21 cellular contexts compared by ENCODE assay signal in genomic region chr2:240764605-240765004, GRCh38. TPM values are rescaled to one million over a fixed set of nuclear protein-coding genes. Genes with fewer than 3 reads are reported as not detected.
DNase-seq lines count a peak whose midpoint lies in the region; ATAC-seq, FAIRE-seq and TF ChIP-seq lines count a peak whose summit lies in the region.
"Had no signal": no experiment of that assay in that cellular context is flagged by ENCODE, and none has a peak within 500 bp of the region (broad histone marks: within the 10 kb centered on the region; RNA-seq: fewer than 3 reads in every experiment).

No MANE protein-coding gene starts in this region.

- no peak for TF ChIP-seq RAD21 in K562 (CRISPR knock-in tag; conservative IDR thresholded peaks at IDR 0.05 in 1 of 2, IDR thresholded peaks at IDR 0.05 in 1 of 2)

- intact Hi-C loops in K562 (cut with micrococcal nuclease) = no loop called here

- CTCF ChIA-PET in HEK293 (lab: Yijun Ruan, JAX) (no interaction called here), K562 (lab: Yijun Ruan, JAX; ENCODE audit: low intra/inter-chr PET ratio) (no interaction called here)

- no peak overlapping the region for H4K5ac ChIP-seq in mesendoderm (ENCODE audit: low read length)

- H3K4me2 ChIP-seq in K562 (ENCODE audit: insufficient read depth, low read length) (no peak overlapping the region), mesendoderm (ENCODE audit: low read length) (no peak overlapping the region)
- H3K4me2 ChIP-seq: BLaER1 had no signal

- H2BK120ac ChIP-seq in mesendoderm (ENCODE audit: low read depth, low read length) = no peak overlapping the region

- H3K4me3 ChIP-seq in HEK293 (ENCODE audit: low read depth, low read length) = no peak overlapping the region
- H3K4me3 ChIP-seq in K562 = no peak overlapping the region
- H3K4me3 ChIP-seq in mesendoderm (ENCODE audit: low read length) = no peak overlapping the region
- H3K4me3 ChIP-seq: BLaER1, GM23248 had no signal

- no peaks in the 10 kb centered on the region for H3K79me1 ChIP-seq in mesendoderm (ENCODE audit: low read length)

- no peak overlapping the region for H3K18ac ChIP-seq in mesendoderm (ENCODE audit: low read length)

- FAIRE-seq in K562 (lab: Jason Lieb, UNC) = no peak
- FAIRE-seq: GM12892, GM18507, HepG2 had no signal

- POLR2A ChIA-PET in HEK293 (lab: Yijun Ruan, JAX) (no interaction called here), K562 (lab: Yijun Ruan, JAX) (interaction anchor here (0.5 kb wide), 1 partner anchor 8 kb away, joined by 3 read pairs; no protein-coding TSS in a partner anchor)

- H3K9me1 ChIP-seq in K562 (ENCODE audit: control insufficient read depth, insufficient read depth, low read length) = no peaks in the 10 kb centered on the region

- ATAC-seq in K562 = no peak
- ATAC-seq: HepG2 had no signal

- H3K79me2 ChIP-seq in K562 (ENCODE audit: control insufficient read depth, insufficient read depth, low read length) (no peaks in the 10 kb centered on the region), mesendoderm (ENCODE audit: control insufficient read depth, insufficient read depth, low read length) (no peaks in the 10 kb centered on the region)

- peaks cover 0 to 52% of the 10 kb centered on the region in 2 experiments; a peak in 1 of 3 replicates for H3K36me3 ChIP-seq in HEK293 (ENCODE audit: control insufficient read depth in 2 of 2, insufficient read depth in 1 of 2, low read length in 2 of 2)
- H3K36me3 ChIP-seq in K562 (ENCODE audit: control insufficient read depth, insufficient read depth, low read length) = no peaks in the 10 kb centered on the region
- peaks cover 2% of the 10 kb centered on the region for H3K36me3 ChIP-seq in mesendoderm (ENCODE audit: control insufficient read depth, insufficient read depth, low read length)
- H3K36me3 ChIP-seq: BLaER1 had no signal

- H3K27ac ChIP-seq in HEK293 (ENCODE audit: extremely low read depth, low read depth, low read length) (no peak overlapping the region), K562 (ENCODE audit: extremely low read depth, low read depth, low read length) (no peak overlapping the region), mesendoderm (ENCODE audit: low read depth, low read length) (no peak overlapping the region)
- H3K27ac ChIP-seq: BLaER1, GM23248 had no signal

- H3K4me1 ChIP-seq in HEK293 (ENCODE audit: control insufficient read depth, insufficient read depth, low read length) (no peaks in the 10 kb centered on the region), K562 (replicated peaks in 1 of 2; ENCODE audit: control insufficient read depth in 2 of 2, insufficient read depth in 2 of 2, low read length in 2 of 2) (peaks cover 0 to 10% of the 10 kb centered on the region in 2 experiments; a peak in 2 of 5 replicates), mesendoderm (ENCODE audit: control insufficient read depth, low read depth, low read length) (no peaks in the 10 kb centered on the region)

- no peaks in the 10 kb centered on the region for H4K20me1 ChIP-seq in K562 (replicated peaks; ENCODE audit: control insufficient read depth, insufficient read depth, low read length)
- H4K20me1 ChIP-seq: BLaER1 had no signal

- H3K9ac ChIP-seq in K562 (ENCODE audit: insufficient read depth in 1 of 2, low read depth in 2 of 2, low read length in 2 of 2) (no peak overlapping the region), mesendoderm (ENCODE audit: low read length) (no peak overlapping the region)
- H3K9ac ChIP-seq: BLaER1, GM23248 had no signal

- DNase-seq in K562 (ENCODE audit: extremely low read depth in 1 of 4, low spot score in 3 of 4) (no peak), myocyte (ENCODE audit: low read depth) (peak; percentile 3), NCI-H82 (lab: John Stamatoyannopoulos, UW) (no peak), mesendoderm (no peak), RKO (ENCODE audit: low spot score) (no peak)
- DNase-seq in activated CD4-positive, alpha-beta T cell treated with anti-CD3 and anti-CD28 coated beads, Interleukin-2, amount 50 U/mL, for 48 hours = no peak
- DNase-seq: 8988T; CD4-positive, alpha-beta memory T cell; DMS153; DMS79; GDM1; HCEC 1CT; HFFc6 had no signal

- TF ChIP-seq EP300 in K562 (IDR thresholded peaks at IDR 0.05; ENCODE audit: low read length) = no peak

- no peak overlapping the region for H2BK15ac ChIP-seq in mesendoderm (replicated peaks; ENCODE audit: low read depth)

- H3K4ac ChIP-seq in mesendoderm (ENCODE audit: low read depth, low read length) = no peak overlapping the region

- no peak for TF ChIP-seq CTCF in HEK293 (tag by site-specific recombination; IDR thresholded peaks at IDR 0.05)
- TF ChIP-seq CTCF in K562 (IDR thresholded peaks at IDR 0.05 in 2 of 3, conservative IDR thresholded peaks at IDR 0.05 in 1 of 3; ENCODE audit: insufficient read depth in 2 of 3, low read depth in 1 of 3, low read length in 3 of 3) = no peak

- BruUV-seq in K562 (replicated peaks; lab: Mats Ljungman, UMichigan) = no TSS peak

- in situ Hi-C loops in K562 (cut with MboI) = no loop called here

- no peak overlapping the region for H4K8ac ChIP-seq in mesendoderm (ENCODE audit: low read depth, low read length)

- H3K27me3 ChIP-seq in K562 (ENCODE audit: control insufficient read depth in 2 of 2, insufficient read depth in 2 of 2, low read length in 2 of 2) (peaks cover 0 to 6% of the 10 kb centered on the region in 2 experiments; a peak in 1 of 5 replicates), mesendoderm (ENCODE audit: insufficient read depth, low read length, poor library complexity) (no peaks in the 10 kb centered on the region)
- H3K27me3 ChIP-seq: BLaER1 had no signal

- H3K56ac ChIP-seq in mesendoderm (ENCODE audit: low read length) = no peak overlapping the region

- no peak overlapping the region for H2AFZ ChIP-seq in K562 (ENCODE audit: low read depth, low read length)
- H2AFZ ChIP-seq: GM23248 had no signal

- no peak overlapping the region for H3K23ac ChIP-seq in mesendoderm (ENCODE audit: low read length)

- 17% methylated on average over 2 of the region's 5 CpGs for WGBS in K562 (ENCODE audit: insufficient coverage, low coverage, missing lambda C conversion rate)
- no CpG with 5 or more reads among the region's 5 CpGs for WGBS in mesendoderm (ENCODE audit: extremely low coverage, insufficient coverage, low lambda C conversion rate)

- no peak overlapping the region for H2AK5ac ChIP-seq in mesendoderm (ENCODE audit: low read length)

- TF ChIP-seq POLR2A in K562 (conservative IDR thresholded peaks at IDR 0.05) = no peak

- no peaks in the 10 kb centered on the region for H3K9me3 ChIP-seq in HEK293 (ENCODE audit: control insufficient read depth, insufficient read depth, low read depth, low read length)
- no peaks in the 10 kb centered on the region for H3K9me3 ChIP-seq in K562 (replicated peaks; ENCODE audit: control insufficient read depth, insufficient read depth, low read depth, low read length)
- H3K9me3 ChIP-seq: BLaER1 had no signal

- no peak overlapping the region for H2BK5ac ChIP-seq in mesendoderm (ENCODE audit: low read length)

TF ChIP-seq in HEK293, 187 proteins besides CTCF, POLR2A, EP300 and RAD21:
- TF ChIP-seq ZNF10 (tag by site-specific recombination; IDR thresholded peaks at IDR 0.05) (peak; percentile 96), ZNF23 (tag by site-specific recombination; IDR thresholded peaks at IDR 0.05; ENCODE audit: borderline replicate concordance) (no peak)

TF ChIP-seq in K562, 482 proteins besides CTCF, POLR2A, EP300 and RAD21:
- TF ChIP-seq YY1 (IDR thresholded peaks at IDR 0.05; ENCODE audit: borderline replicate concordance in 1 of 3, control insufficient read depth in 1 of 3, extremely low read depth in 1 of 3, insufficient read depth in 3 of 3, insufficient read length in 1 of 3, insufficient replicate concordance in 2 of 3, low read depth in 1 of 3, low read length in 2 of 3) (no peak), ZNF134 (CRISPR knock-in tag; conservative IDR thresholded peaks at IDR 0.05) (peak; percentile 81)

RNA-seq across cellular contexts. Expression of gene KIF1A, which starts 55.4 kb away (rescaled TPM):
- 0.25 and 2.6 TPM in 2 replicates for total RNA-seq in K562 (2011; cell fraction: chromatin; rRNA removed; ENCODE audit: low replicate concordance)
- total RNA-seq in K562 (2011; cell fraction: nucleolus; rRNA removed) = 0.83 and 1.8 TPM in 2 replicates
- total RNA-seq in K562 (2011; cell fraction: nucleoplasm; rRNA removed) = 0.59 and 0.84 TPM in 2 replicates
- total RNA-seq in K562 (2014; rRNA removed) (0.29 and 0.59 TPM in 2 replicates), K562 (2014; rRNA removed; fragmentation: Illumina TruSeq; extraction: Trizol) (0.33 TPM in 1 of 2 replicates, not detected in the other), K562 (2015; rRNA removed; fragmentation: Illumina TruSeq; extraction: Trizol) (0.07 and 0.11 TPM in 2 replicates), K562 (2021) (0.94 and 1.4 TPM in 2 replicates), myocyte (0.05 and 0.16 TPM in 2 replicates)
- polyA plus RNA-seq in K562 (2011; rRNA removed) (0.39 and 0.45 TPM in 2 replicates), K562 (2014; fragmentation: Illumina TruSeq; extraction: Trizol) (0.39 and 1.1 TPM in 2 replicates), K562 (2014; fragmentation: Nextera tagmentation; extraction: Ambion mirVana) (not detected), K562 (2014; rRNA removed) (0.12 and 0.15 TPM in 2 replicates)
- polyA plus RNA-seq in K562 (2011; cell fraction: cytosol; rRNA removed) = 0.60 and 2.3 TPM in 2 replicates
- polyA plus RNA-seq in K562 (2011; cell fraction: nucleus; rRNA removed) = 0.90 and 2.9 TPM in 2 replicates
- polyA plus RNA-seq in K562 (2012) = 0.33 and 1.5 TPM in 2 replicates
- 0.77 and 0.81 TPM in 2 replicates for polyA minus RNA-seq in K562 (2011; rRNA and poly(A)+ RNA removed)
- 2.1 and 2.9 TPM in 2 replicates for polyA minus RNA-seq in K562 (2011; cell fraction: cytosol; rRNA and poly(A)+ RNA removed)
- polyA minus RNA-seq in K562 (2011; cell fraction: nucleus; rRNA and poly(A)+ RNA removed) = 1.1 and 1.9 TPM in 2 replicates
- polyA plus RNA-seq in myocyte (2012) = 0.72 TPM
- 74.8 TPM for polyA plus RNA-seq in mesendoderm (2013, experiment 1 of 2)
- 73.5 TPM for polyA plus RNA-seq in mesendoderm (2013, experiment 2 of 2)
- total RNA-seq: CD4-positive, alpha-beta memory T cell; HepG2; HFFc6 had no signal
- polyA plus RNA-seq: AG04450; CD14-positive monocyte; CD4-positive, alpha-beta memory T cell had no signal
